8 cellular contexts compared by ENCODE assay signal in the genomic region with DNA sequence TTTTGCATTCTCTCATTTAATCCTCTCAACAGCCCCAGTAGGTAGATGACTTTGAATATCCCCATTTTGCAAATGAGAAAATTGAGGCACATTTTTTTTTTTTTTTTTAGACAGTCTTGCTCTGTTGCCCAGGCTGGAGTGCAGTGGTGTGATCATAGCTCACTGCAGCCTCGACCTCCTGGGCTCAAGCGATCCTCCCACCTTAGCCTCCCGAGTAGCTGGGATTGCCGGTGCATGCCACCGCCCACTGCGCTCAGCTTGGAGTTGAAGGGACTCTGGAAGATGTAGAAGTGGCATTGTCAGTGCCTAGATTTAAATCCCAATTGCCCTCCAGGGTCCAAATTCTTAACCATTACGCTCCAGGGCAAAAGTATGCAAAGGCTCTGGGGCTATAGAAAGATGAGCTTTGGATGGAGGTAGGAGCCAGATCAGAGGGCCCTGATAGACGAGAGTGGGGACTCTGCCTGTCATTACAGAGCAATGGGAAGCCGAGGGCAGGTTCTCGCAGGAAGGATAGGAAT. TPM values are rescaled to one million over a fixed set of nuclear protein-coding genes. Genes with fewer than 3 reads are reported as not detected.
DNase-seq lines count a peak whose midpoint lies in the region; ATAC-seq and TF ChIP-seq lines count a peak whose summit lies in the region.

No MANE protein-coding gene starts in this region.

- H3K9me3 Mint-ChIP-seq in IgD-negative memory B cell, result no peaks in the 10 kb centered on the region
- H3K9me3 Mint-ChIP-seq in central memory CD8-positive, alpha-beta T cell, result no peaks in the 10 kb centered on the region
- peaks cover 0 to 2% (median 0%) of the 10 kb centered on the region in 11 donors for H3K9me3 Mint-ChIP-seq in naive thymus-derived CD4-positive, alpha-beta T cell

- H3K4me3 Mint-ChIP-seq in IgD-negative memory B cell, result peak overlapping the region; percentile 67 to 90 (median 83)
- peak overlapping the region; percentile 76 for H3K4me3 Mint-ChIP-seq in central memory CD8-positive, alpha-beta T cell
- H3K4me3 Mint-ChIP-seq in naive thymus-derived CD4-positive, alpha-beta T cell, result peak overlapping the region; percentile 80 to 95 (median 88)

- POLR2A ChIA-PET in AG04450 (lab: Yijun Ruan, JAX), result interaction anchor here (1.3 to 2.3 kb wide), 3 partner anchors 11 to 123 kb away, joined by 3 to 9 read pairs (median 3); a partner anchor contains a TSS
- POLR2A ChIA-PET in naive thymus-derived CD4-positive, alpha-beta T cell (lab: Charles Lee), result interaction anchor here (0.6 to 5.2 kb wide), 6 partner anchors 12 to 1153 kb away, joined by 3 to 78 read pairs (median 4); a partner anchor contains a TSS

- H3K27ac ChIP-seq in AG04450 (ENCODE audit: low read depth, low read length), result no peak overlapping the region
- no peak overlapping the region for H3K27ac ChIP-seq in naive thymus-derived CD4-positive, alpha-beta T cell (ENCODE audit: low read depth, low read length)

- no peaks in the 10 kb centered on the region for H3K27me3 ChIP-seq in AG04450 (ENCODE audit: control insufficient read depth, insufficient read depth, low read length)
- no peaks in the 10 kb centered on the region for H3K27me3 ChIP-seq in naive thymus-derived CD4-positive, alpha-beta T cell (ENCODE audit: control insufficient read depth in 2 of 2, insufficient read depth in 2 of 2, low read length in 2 of 2)

- no peaks in the 10 kb centered on the region; the same call in 1 of the 2 replicates for H3K9me3 ChIP-seq in AG04450 (ENCODE audit: control insufficient read depth, insufficient read depth, low read length)
- no peaks in the 10 kb centered on the region for H3K9me3 ChIP-seq in naive thymus-derived CD4-positive, alpha-beta T cell (ENCODE audit: control insufficient read depth in 2 of 3, low read length in 3 of 3)

- H3K4me1 Mint-ChIP-seq in IgD-negative memory B cell, result peaks cover 7 to 8% (median 8%) of the 10 kb centered on the region in 3 donors
- H3K4me1 Mint-ChIP-seq in central memory CD8-positive, alpha-beta T cell, result peaks cover 29% of the 10 kb centered on the region
- peaks cover 14 to 30% (median 23%) of the 10 kb centered on the region in 7 donors for H3K4me1 Mint-ChIP-seq in naive thymus-derived CD4-positive, alpha-beta T cell

- CTCF ChIA-PET in AG04450 (lab: Charles Lee), result interaction anchor here (1.9 kb wide), 1 partner anchor 167 kb away, joined by 12 read pairs; no protein-coding TSS in a partner anchor
- CTCF ChIA-PET in naive thymus-derived CD4-positive, alpha-beta T cell (lab: Charles Lee), result interaction anchor here (0.7 kb wide), 2 partner anchors 13 to 314 kb away, joined by 3 to 6 read pairs; a partner anchor contains a TSS

- H3K36me3 Mint-ChIP-seq in IgD-negative memory B cell, result peaks cover 2% of the 10 kb centered on the region
- H3K36me3 Mint-ChIP-seq in central memory CD8-positive, alpha-beta T cell (ENCODE audit: insufficient read depth), result peaks cover 15% of the 10 kb centered on the region
- no peaks in the 10 kb centered on the region for H3K36me3 Mint-ChIP-seq in naive thymus-derived CD4-positive, alpha-beta T cell

- intact Hi-C loops in naive thymus-derived CD4-positive, alpha-beta T cell (cut with micrococcal nuclease), result loop anchor here (1.0 kb wide), 3 partner anchors 13 to 126 kb away; a partner anchor contains a TSS
- intact Hi-C loops in lower leg skin (cut with DNase I; ENCODE audit: low total_unique reads), result no loop called here

- DNase-seq in AG04450 (ENCODE audit: low read depth, low spot score) (no peak), GOT3 (lab: John Stamatoyannopoulos, UW) (no peak), lower leg skin (ENCODE audit: low spot score in 2 of 2) (no peak)
- DNase-seq in central memory CD8-positive, alpha-beta T cell (ENCODE audit: low spot score in 2 of 2), result no peak
- no peak for DNase-seq in naive thymus-derived CD4-positive, alpha-beta T cell
- DNase-seq in stimulated activated CD4-positive, alpha-beta T cell treated with anti-CD3 and anti-CD28 coated beads, Interleukin-12 subunit alpha, Interleukin-12 subunit beta, amount 100 ng/mL, for 4 hours, result no peak
- no peak for DNase-seq in activated CD4-positive, alpha-beta T cell treated with anti-CD3 and anti-CD28 coated beads for 1 hour

- H3K36me3 ChIP-seq in naive thymus-derived CD4-positive, alpha-beta T cell (ENCODE audit: control insufficient read depth in 2 of 3, insufficient read depth in 3 of 3, low read length in 3 of 3), result peaks cover 0 to 6% (median 0%) of the 10 kb centered on the region in 3 experiments

- peaks cover 4% of the 10 kb centered on the region for H3K27me3 Mint-ChIP-seq in IgD-negative memory B cell
- H3K27me3 Mint-ChIP-seq in central memory CD8-positive, alpha-beta T cell, result no peaks in the 10 kb centered on the region
- H3K27me3 Mint-ChIP-seq in naive thymus-derived CD4-positive, alpha-beta T cell, result peaks cover 0 to 21% (median 0%) of the 10 kb centered on the region in 5 donors

- 47 to 48% methylated on average over 10 of the region's 10 CpGs for WGBS in lower leg skin, 2 donors

- H3K4me3 ChIP-seq in AG04450 (ENCODE audit: low read depth, low read length) (peak overlapping the region; percentile 61), lower leg skin (ENCODE audit: low read depth, poor library complexity, severe bottlenecking) (no peak overlapping the region)
- peak overlapping the region; percentile 46 for H3K4me3 ChIP-seq in naive thymus-derived CD4-positive, alpha-beta T cell (ENCODE audit: low read length)

- no peak for ATAC-seq in central memory CD8-positive, alpha-beta T cell (replicated peaks; ENCODE audit: extremely low read depth, poor library complexity, severe bottlenecking)
- ATAC-seq in naive thymus-derived CD4-positive, alpha-beta T cell, result no peak

- H3K27ac Mint-ChIP-seq in IgD-negative memory B cell, result peak overlapping the region in 2 of 3 donors; percentile 76 to 94
- peak overlapping the region; percentile 63 for H3K27ac Mint-ChIP-seq in central memory CD8-positive, alpha-beta T cell (ENCODE audit: low read depth)
- peak overlapping the region in 8 of 9 donors; percentile 61 to 95 (median 91) for H3K27ac Mint-ChIP-seq in naive thymus-derived CD4-positive, alpha-beta T cell

- no peak for TF ChIP-seq POLR2A in lower leg skin (IDR thresholded peaks at IDR 0.05)

- TF ChIP-seq CTCF in AG04450 (IDR thresholded peaks at IDR 0.05; ENCODE audit: low read depth, low read length) (no peak), lower leg skin (IDR thresholded peaks at IDR 0.05) (no peak)

- peaks cover 13 to 14% of the 10 kb centered on the region in 2 donors for H3K4me1 ChIP-seq in naive thymus-derived CD4-positive, alpha-beta T cell (ENCODE audit: control insufficient read depth in 2 of 2, insufficient read depth in 2 of 2, low read length in 2 of 2)

RNA-seq across cellular contexts. Expression of a gene that starts 0.8 kb away (rescaled TPM):
- 12.8 and 16.0 TPM in 2 replicates for polyA plus RNA-seq in AG04450 (2011; rRNA removed)
- 10.6 and 20.0 TPM in 2 replicates for polyA minus RNA-seq in AG04450 (2011; rRNA and poly(A)+ RNA removed)
- polyA plus RNA-seq in IgD-negative memory B cell, result 5.2 TPM
- total RNA-seq in naive thymus-derived CD4-positive, alpha-beta T cell, result 10 to 100 TPM; 13.8 to 49.2 (median 18.1) TPM
- polyA plus RNA-seq in naive thymus-derived CD4-positive, alpha-beta T cell, result 10 to 100 TPM in 1 of 2 donors, 1 to 10 TPM in 1; 8.8 to 11.7 TPM
- 10 to 100 TPM; 15.2 to 37.7 (median 28.6) TPM for total RNA-seq in lower leg skin

RNA-seq across cellular contexts. Expression of a gene that starts 5.7 kb away (rescaled TPM):
- polyA plus RNA-seq in AG04450 (2011; rRNA removed) (20.7 and 29.5 TPM in 2 replicates), IgD-negative memory B cell (1.3 TPM)
- 22.2 and 32.3 TPM in 2 replicates for polyA minus RNA-seq in AG04450 (2011; rRNA and poly(A)+ RNA removed)
- total RNA-seq in naive thymus-derived CD4-positive, alpha-beta T cell, result 10 to 100 TPM in 1 of 5 experiments, 1 to 10 TPM in 4; 5.7 to 10.1 (median 7.2) TPM
- 1 to 10 TPM; 1.4 to 2.6 TPM for polyA plus RNA-seq in naive thymus-derived CD4-positive, alpha-beta T cell
- total RNA-seq in lower leg skin, result 10 to 100 TPM; 30.4 to 42.8 (median 36.9) TPM

RNA-seq across cellular contexts. Expression of a gene that starts 13.9 kb away (rescaled TPM):
- polyA plus RNA-seq in AG04450 (2011; rRNA removed) (17.0 and 19.8 TPM in 2 replicates), IgD-negative memory B cell (12.5 TPM)
- 27.3 and 28.4 TPM in 2 replicates for polyA minus RNA-seq in AG04450 (2011; rRNA and poly(A)+ RNA removed)
- 100 to 1,000 TPM in 4 of 5 experiments, 10 to 100 TPM in 1; 82.0 to 157 (median 133) TPM for total RNA-seq in naive thymus-derived CD4-positive, alpha-beta T cell
- polyA plus RNA-seq in naive thymus-derived CD4-positive, alpha-beta T cell, result 10 to 100 TPM in 1 of 2 donors, 1 to 10 TPM in 1; 5.3 to 12.7 TPM
- total RNA-seq in lower leg skin, result 10 to 100 TPM; 58.3 to 89.8 (median 71.0) TPM

RNA-seq across cellular contexts. Expression of a gene that starts 32.8 kb away (rescaled TPM):
- polyA plus RNA-seq in AG04450 (2011; rRNA removed) (0.60 and 1.2 TPM in 2 replicates), IgD-negative memory B cell (2.8 TPM)
- 0.28 and 0.43 TPM in 2 replicates for polyA minus RNA-seq in AG04450 (2011; rRNA and poly(A)+ RNA removed)
- 1 to 10 TPM in 1 of 5 experiments, under 1 TPM in 4; 0.59 to 1.2 (median 0.76) TPM for total RNA-seq in naive thymus-derived CD4-positive, alpha-beta T cell
- polyA plus RNA-seq in naive thymus-derived CD4-positive, alpha-beta T cell, result 1 to 10 TPM in 1 of 2 donors, under 1 TPM in 1; 0.89 to 1.6 TPM
- 1 to 10 TPM; 3.2 to 8.2 (median 4.7) TPM for total RNA-seq in lower leg skin
